Comparison of ENCODE assay signal across 8 cellular contexts in genomic region chr12:112124918-112125249, GRCh38.
A peak's percentile ranks its signal among the peaks of the same experiment; 100 is the strongest.
DNase-seq lines count a peak whose midpoint lies in the region; ATAC-seq and TF ChIP-seq lines count a peak whose summit lies in the region.

No MANE protein-coding gene starts in this region.

- H3K36me3 Mint-ChIP-seq in central memory CD8-positive, alpha-beta T cell (ENCODE audit: insufficient read depth), result peaks cover 4% of the 10 kb centered on the region

- no peak for DNase-seq in central memory CD8-positive, alpha-beta T cell (ENCODE audit: low spot score in 2 of 2)
- DNase-seq in SHP77 treated with DMSO at 0.1 percent for 48 hours (lab: John Stamatoyannopoulos, UW), result no peak
- DNase-seq in NCI-H1694 treated with DMSO at 0.1 percent for 48 hours (lab: John Stamatoyannopoulos, UW), result no peak
- DNase-seq in SW480 (ENCODE audit: low spot score), result no peak

- H3K27me3 ChIP-seq in DOHH2 (ENCODE audit: control insufficient read depth, low read length) (peaks cover 7% of the 10 kb centered on the region; the same call in 1 of the 2 replicates), neutrophil (no peaks in the 10 kb centered on the region)

- H3K9me2 ChIP-seq in DOHH2 (replicated peaks; ENCODE audit: control insufficient read depth, low read length), result no peaks in the 10 kb centered on the region

- H3K4me1 Mint-ChIP-seq in central memory CD8-positive, alpha-beta T cell, result peaks cover 24% of the 10 kb centered on the region

- H3K27ac ChIP-seq in DOHH2 (ENCODE audit: low read depth, low read length), result peak overlapping the region; percentile 11; the same call in 1 of the 2 replicates
- H3K27ac ChIP-seq in neutrophil, result peak overlapping the region; percentile 89

- H3K27me3 Mint-ChIP-seq in central memory CD8-positive, alpha-beta T cell, result peaks cover 9% of the 10 kb centered on the region

- peak overlapping the region; percentile 91 for H3K4me2 ChIP-seq in DOHH2 (ENCODE audit: low read length)

- H3K4me3 Mint-ChIP-seq in central memory CD8-positive, alpha-beta T cell, result peak overlapping the region; percentile 71

- H3K4me3 ChIP-seq in DOHH2 (ENCODE audit: low read length), result peak overlapping the region; percentile 24
- H3K4me3 ChIP-seq in neutrophil (ENCODE audit: low read depth in 1 of 2, low read length in 1 of 2), result peak overlapping the region; percentile 98 to 99

- ATAC-seq in central memory CD8-positive, alpha-beta T cell (replicated peaks; ENCODE audit: extremely low read depth, poor library complexity, severe bottlenecking), result no peak
- no peak for ATAC-seq in HG02571 (IDR thresholded peaks at IDR 0.05; ENCODE audit: unreplicated experiment)

- TF ChIP-seq EP300 in Ishikawa (IDR thresholded peaks at IDR 0.05; ENCODE audit: borderline replicate concordance), result no peak

- no peak for TF ChIP-seq CTCF in DOHH2 (IDR thresholded peaks at IDR 0.05; ENCODE audit: low read depth, low read length, poor library complexity, severe bottlenecking)
- no peak for TF ChIP-seq CTCF in neutrophil (IDR thresholded peaks at IDR 0.05)

- peaks cover 30% of the 10 kb centered on the region for H3K4me1 ChIP-seq in DOHH2 (ENCODE audit: control insufficient read depth, low read length)
- peaks cover 46 to 52% of the 10 kb centered on the region in 2 experiments for H3K4me1 ChIP-seq in neutrophil (ENCODE audit: control insufficient read depth in 1 of 2, insufficient read depth in 1 of 2, low read depth in 1 of 2, low read length in 1 of 2)

- peaks cover 3% of the 10 kb centered on the region; the same call in 1 of the 2 replicates for H4K20me1 ChIP-seq in DOHH2 (ENCODE audit: control insufficient read depth, insufficient read depth, low read depth, low read length)

- H3K79me2 ChIP-seq in DOHH2 (ENCODE audit: control insufficient read depth, low read length), result peaks cover 27% of the 10 kb centered on the region

- no peak for TF ChIP-seq RAD21 in Ishikawa (IDR thresholded peaks at IDR 0.05; ENCODE audit: low read depth)

- H3F3A ChIP-seq in DOHH2 (ENCODE audit: control insufficient read depth, insufficient read depth), result peaks cover 6% of the 10 kb centered on the region

- H3K36me3 ChIP-seq in DOHH2 (ENCODE audit: control insufficient read depth, low read length) (no peaks in the 10 kb centered on the region), neutrophil (no peaks in the 10 kb centered on the region)

- peak overlapping the region; percentile 90 for H3K27ac Mint-ChIP-seq in central memory CD8-positive, alpha-beta T cell (ENCODE audit: low read depth)

- H3K9me3 ChIP-seq in DOHH2 (ENCODE audit: control insufficient read depth, insufficient read depth, low read length) (no peaks in the 10 kb centered on the region), neutrophil (no peaks in the 10 kb centered on the region)

- H3K9me3 Mint-ChIP-seq in central memory CD8-positive, alpha-beta T cell, result no peaks in the 10 kb centered on the region

TF ChIP-seq in Ishikawa, 13 proteins besides CTCF, POLR2A, EP300 and RAD21:
- TF ChIP-seq REST (IDR thresholded peaks at IDR 0.05; ENCODE audit: low read depth), result no peak
- TF ChIP-seq EGR1 (IDR thresholded peaks at IDR 0.05), result no peak
- no peak for TF ChIP-seq NFIC (IDR thresholded peaks at IDR 0.05)
- TF ChIP-seq CEBPB (IDR thresholded peaks at IDR 0.05), result peak; percentile 9
- no peak for TF ChIP-seq YY1 (IDR thresholded peaks at IDR 0.05; ENCODE audit: low read depth)
- TF ChIP-seq TAF1 (IDR thresholded peaks at IDR 0.05; ENCODE audit: low read depth), result no peak
